In the genomic region with DNA sequence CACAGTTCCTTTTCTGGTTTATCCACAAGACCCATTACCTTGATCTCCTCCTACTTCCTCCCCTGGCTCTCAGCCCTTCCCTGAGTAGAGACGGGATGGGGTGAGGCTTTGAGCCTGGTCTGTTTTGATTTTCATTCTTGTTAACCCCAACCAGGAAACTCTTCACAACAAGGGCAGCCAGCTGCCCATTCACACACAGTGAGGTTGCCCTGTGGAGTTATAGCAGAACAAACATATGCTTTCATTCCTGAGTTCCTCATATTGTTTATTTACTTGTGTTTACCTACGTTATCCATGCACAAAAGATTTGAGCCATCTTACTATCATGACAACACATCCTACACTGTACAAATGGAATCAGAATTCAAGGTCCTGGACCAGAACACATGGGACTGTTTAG, we compare ENCODE assay signal across 19 cellular contexts. TPM values are rescaled to one million over a fixed set of nuclear protein-coding genes. Genes with fewer than 3 reads are reported as not detected.
"Had no signal": no experiment of that assay in that cellular context is flagged by ENCODE, and none has a peak within 500 bp of the region (broad histone marks: within the 10 kb centered on the region; RNA-seq: fewer than 3 reads in every experiment).

No MANE protein-coding gene starts in this region.

- H3K36me3 Mint-ChIP-seq: natural killer cell treated with Interleukin-12 subunit alpha and Interleukin-12 subunit beta and Interleukin-15 and Interleukin-18, amount 100 ng/mL, for 72 hours had no signal

- H3K36me3 ChIP-seq: cardiac muscle cell, prostate gland, right lobe of liver, transverse colon had no signal

- H3K4me1 Mint-ChIP-seq: activated B cell treated with CpG ODN at 0.5 μM for 24 hours had no signal

- H3K9me3 ChIP-seq: prostate gland, right lobe of liver, transverse colon had no signal

- H3K27ac ChIP-seq: cardiac muscle cell, hepatocyte, prostate gland, right lobe of liver, transverse colon had no signal

- H3K4me3 ChIP-seq: cardiac muscle cell, dorsolateral prefrontal cortex, hepatocyte, prostate gland, right lobe of liver, transverse colon had no signal

- H3K9me3 Mint-ChIP-seq: activated B cell treated with CpG ODN at 0.5 μM for 24 hours; activated CD8-positive, alpha-beta T cell treated with anti-CD3 and anti-CD28 coated beads for 36 hours; activated T-cell treated with anti-CD3 and anti-CD28 coated beads, Interleukin-2, amount 50 U/mL, for 4 hours; endodermal cell; natural killer cell treated with Interleukin-12 subunit alpha and Interleukin-12 subunit beta and Interleukin-15 and Interleukin-18, amount 100 ng/mL, for 72 hours had no signal

- H3K27ac Mint-ChIP-seq: activated B cell treated with CpG ODN at 0.5 μM for 24 hours; activated CD8-positive, alpha-beta T cell treated with anti-CD3 and anti-CD28 coated beads for 36 hours; endodermal cell; natural killer cell treated with Interleukin-12 subunit alpha and Interleukin-12 subunit beta and Interleukin-15 and Interleukin-18, amount 100 ng/mL, for 72 hours had no signal

- DNase-seq: activated B cell treated with CpG ODN at 0.5 μM for 24 hours; activated CD4-positive, alpha-beta T cell treated with anti-CD3 and anti-CD28 coated beads for 48 hours; activated CD8-positive, alpha-beta T cell treated with anti-CD3 and anti-CD28 coated beads for 36 hours; activated effector memory CD4-positive, alpha-beta T cell treated with Interleukin-2 at 50 U/mL for 16 hours; activated naive CD4-positive, alpha-beta T cell treated with anti-CD3 and anti-CD28 coated beads, Interleukin-2, amount 50 U/mL, for 16 hours; activated T-cell treated with anti-CD3 and anti-CD28 coated beads, Interleukin-2, amount 50 U/mL, for 4 hours; dorsolateral prefrontal cortex; endodermal cell; kidney; left ventricle myocardium superior; mesendoderm; nucleus accumbens; right lobe of liver; stimulated activated naive CD8-positive, alpha-beta T cell treated with anti-CD3 and anti-CD28 coated beads, Interleukin-15, Interleukin-2, amounts not matched to agents 100 U/mL and 50 U/mL, for 24 hours; transverse colon had no signal

- H3K4me1 ChIP-seq: prostate gland, right lobe of liver, transverse colon had no signal

- H3K4me3 Mint-ChIP-seq: activated B cell treated with CpG ODN at 0.5 μM for 24 hours; activated CD8-positive, alpha-beta T cell treated with anti-CD3 and anti-CD28 coated beads for 36 hours; activated T-cell treated with anti-CD3 and anti-CD28 coated beads, Interleukin-2, amount 50 U/mL, for 4 hours; endodermal cell; natural killer cell treated with Interleukin-12 subunit alpha and Interleukin-12 subunit beta and Interleukin-15 and Interleukin-18, amount 100 ng/mL, for 72 hours had no signal

- H3K27me3 ChIP-seq: cardiac muscle cell, dorsolateral prefrontal cortex, right lobe of liver, transverse colon had no signal

- FAIRE-seq: kidney had no signal

- ATAC-seq: activated CD8-positive, alpha-beta T cell treated with anti-CD3 and anti-CD28 coated beads for 36 hours; activated T-cell treated with anti-CD3 and anti-CD28 coated beads, Interleukin-2, amount 50 U/mL, for 4 hours; left ventricle myocardium superior; natural killer cell treated with Interleukin-12 subunit alpha and Interleukin-12 subunit beta and Interleukin-15 and Interleukin-18, amount 100 ng/mL, for 72 hours; right lobe of liver; stimulated activated naive CD8-positive, alpha-beta T cell treated with anti-CD3 and anti-CD28 coated beads, Interleukin-15, Interleukin-2, amounts not matched to agents 100 U/mL and 50 U/mL, for 24 hours had no signal

RNA-seq across cellular contexts. Expression of gene BMPER, which starts 21.8 kb away (rescaled TPM):
- total RNA-seq: activated B cell treated with CpG ODN at 0.5 μM for 24 hours; activated CD8-positive, alpha-beta T cell treated with anti-CD3 and anti-CD28 coated beads for 36 hours had no signal
